Comparison of ENCODE assay signal across 1 cellular context in genomic region chr7:36258510-36259259, GRCh38.
TF ChIP-seq lines count a peak whose summit lies in the region.

No MANE protein-coding gene starts in this region.

TF ChIP-seq in HepG2, 621 proteins besides CTCF, POLR2A, EP300 and RAD21 (continued from another document and continues in another):
- TF ChIP-seq, protein P1, sequence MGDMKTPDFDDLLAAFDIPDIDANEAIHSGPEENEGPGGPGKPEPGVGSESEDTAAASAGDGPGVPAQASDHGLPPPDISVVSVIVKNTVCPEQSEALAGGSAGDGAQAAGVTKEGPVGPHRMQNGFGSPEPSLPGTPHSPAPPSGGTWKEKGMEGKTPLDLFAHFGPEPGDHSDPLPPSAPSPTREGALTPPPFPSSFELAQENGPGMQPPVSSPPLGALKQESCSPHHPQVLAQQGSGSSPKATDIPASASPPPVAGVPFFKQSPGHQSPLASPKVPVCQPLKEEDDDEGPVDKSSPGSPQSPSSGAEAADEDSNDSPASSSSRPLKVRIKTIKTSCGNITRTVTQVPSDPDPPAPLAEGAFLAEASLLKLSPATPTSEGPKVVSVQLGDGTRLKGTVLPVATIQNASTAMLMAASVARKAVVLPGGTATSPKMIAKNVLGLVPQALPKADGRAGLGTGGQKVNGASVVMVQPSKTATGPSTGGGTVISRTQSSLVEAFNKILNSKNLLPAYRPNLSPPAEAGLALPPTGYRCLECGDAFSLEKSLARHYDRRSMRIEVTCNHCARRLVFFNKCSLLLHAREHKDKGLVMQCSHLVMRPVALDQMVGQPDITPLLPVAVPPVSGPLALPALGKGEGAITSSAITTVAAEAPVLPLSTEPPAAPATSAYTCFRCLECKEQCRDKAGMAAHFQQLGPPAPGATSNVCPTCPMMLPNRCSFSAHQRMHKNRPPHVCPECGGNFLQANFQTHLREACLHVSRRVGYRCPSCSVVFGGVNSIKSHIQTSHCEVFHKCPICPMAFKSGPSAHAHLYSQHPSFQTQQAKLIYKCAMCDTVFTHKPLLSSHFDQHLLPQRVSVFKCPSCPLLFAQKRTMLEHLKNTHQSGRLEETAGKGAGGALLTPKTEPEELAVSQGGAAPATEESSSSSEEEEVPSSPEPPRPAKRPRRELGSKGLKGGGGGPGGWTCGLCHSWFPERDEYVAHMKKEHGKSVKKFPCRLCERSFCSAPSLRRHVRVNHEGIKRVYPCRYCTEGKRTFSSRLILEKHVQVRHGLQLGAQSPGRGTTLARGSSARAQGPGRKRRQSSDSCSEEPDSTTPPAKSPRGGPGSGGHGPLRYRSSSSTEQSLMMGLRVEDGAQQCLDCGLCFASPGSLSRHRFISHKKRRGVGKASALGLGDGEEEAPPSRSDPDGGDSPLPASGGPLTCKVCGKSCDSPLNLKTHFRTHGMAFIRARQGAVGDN (CRISPR knock-in tag; IDR thresholded peaks at IDR 0.05) = peak; percentile 78
- TF ChIP-seq, protein P2, sequence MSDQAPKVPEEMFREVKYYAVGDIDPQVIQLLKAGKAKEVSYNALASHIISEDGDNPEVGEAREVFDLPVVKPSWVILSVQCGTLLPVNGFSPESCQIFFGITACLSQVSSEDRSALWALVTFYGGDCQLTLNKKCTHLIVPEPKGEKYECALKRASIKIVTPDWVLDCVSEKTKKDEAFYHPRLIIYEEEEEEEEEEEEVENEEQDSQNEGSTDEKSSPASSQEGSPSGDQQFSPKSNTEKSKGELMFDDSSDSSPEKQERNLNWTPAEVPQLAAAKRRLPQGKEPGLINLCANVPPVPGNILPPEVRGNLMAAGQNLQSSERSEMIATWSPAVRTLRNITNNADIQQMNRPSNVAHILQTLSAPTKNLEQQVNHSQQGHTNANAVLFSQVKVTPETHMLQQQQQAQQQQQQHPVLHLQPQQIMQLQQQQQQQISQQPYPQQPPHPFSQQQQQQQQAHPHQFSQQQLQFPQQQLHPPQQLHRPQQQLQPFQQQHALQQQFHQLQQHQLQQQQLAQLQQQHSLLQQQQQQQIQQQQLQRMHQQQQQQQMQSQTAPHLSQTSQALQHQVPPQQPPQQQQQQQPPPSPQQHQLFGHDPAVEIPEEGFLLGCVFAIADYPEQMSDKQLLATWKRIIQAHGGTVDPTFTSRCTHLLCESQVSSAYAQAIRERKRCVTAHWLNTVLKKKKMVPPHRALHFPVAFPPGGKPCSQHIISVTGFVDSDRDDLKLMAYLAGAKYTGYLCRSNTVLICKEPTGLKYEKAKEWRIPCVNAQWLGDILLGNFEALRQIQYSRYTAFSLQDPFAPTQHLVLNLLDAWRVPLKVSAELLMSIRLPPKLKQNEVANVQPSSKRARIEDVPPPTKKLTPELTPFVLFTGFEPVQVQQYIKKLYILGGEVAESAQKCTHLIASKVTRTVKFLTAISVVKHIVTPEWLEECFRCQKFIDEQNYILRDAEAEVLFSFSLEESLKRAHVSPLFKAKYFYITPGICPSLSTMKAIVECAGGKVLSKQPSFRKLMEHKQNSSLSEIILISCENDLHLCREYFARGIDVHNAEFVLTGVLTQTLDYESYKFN (CRISPR knock-in tag; conservative IDR thresholded peaks at IDR 0.05) = peak; percentile 77
- TF ChIP-seq MEF2D (CRISPR knock-in tag; IDR thresholded peaks at IDR 0.05) (peak; percentile 82; the same call in 1 of the 2 replicates), ZNF362 (CRISPR knock-in tag; IDR thresholded peaks at IDR 0.05; ENCODE audit: borderline replicate concordance) (peak; percentile 67; the same call in 1 of the 2 replicates), PITX1 (CRISPR knock-in tag; IDR thresholded peaks at IDR 0.05) (peak; percentile 79), ZBTB26 (CRISPR knock-in tag; IDR thresholded peaks at IDR 0.05; ENCODE audit: borderline replicate concordance) (peak; percentile 90), ZNF574 (CRISPR knock-in tag; IDR thresholded peaks at IDR 0.05) (0 out of 2 replicates have a peak, but pooled peaks have one; percentile 32), FOXA3 (CRISPR knock-in tag; IDR thresholded peaks at IDR 0.05) (peak; percentile 91), SKI (IDR thresholded peaks at IDR 0.05; ENCODE audit: partially characterized antibody) (peak; percentile 30), FOXK1 (CRISPR knock-in tag; IDR thresholded peaks at IDR 0.05; ENCODE audit: borderline replicate concordance, low read depth) (peak; percentile 84; the same call in 1 of the 2 replicates), ZNF124 (CRISPR knock-in tag; IDR thresholded peaks at IDR 0.05) (0 out of 2 replicates have a peak, but pooled peaks have one; percentile 45), ZMYM3 (CRISPR knock-in tag; IDR thresholded peaks at IDR 0.05) (peak; percentile 35; the same call in 1 of the 2 replicates), ZBTB38 (CRISPR knock-in tag; IDR thresholded peaks at IDR 0.05) (0 out of 2 replicates have a peak, but pooled peaks have one; percentile 33), ZNF331 (CRISPR knock-in tag; IDR thresholded peaks at IDR 0.05) (0 out of 2 replicates have a peak, but pooled peaks have one; percentile 42), ZGPAT (CRISPR knock-in tag; IDR thresholded peaks at IDR 0.05) (peak; percentile 74; the same call in 1 of the 2 replicates), ISL2 (CRISPR knock-in tag; IDR thresholded peaks at IDR 0.05) (peak; percentile 56; the same call in 1 of the 2 replicates), SAFB2 (CRISPR knock-in tag; IDR thresholded peaks at IDR 0.05; ENCODE audit: borderline replicate concordance, low read depth) (0 out of 2 replicates have a peak, but pooled peaks have one; percentile 30)
- TF ChIP-seq, protein P3, sequence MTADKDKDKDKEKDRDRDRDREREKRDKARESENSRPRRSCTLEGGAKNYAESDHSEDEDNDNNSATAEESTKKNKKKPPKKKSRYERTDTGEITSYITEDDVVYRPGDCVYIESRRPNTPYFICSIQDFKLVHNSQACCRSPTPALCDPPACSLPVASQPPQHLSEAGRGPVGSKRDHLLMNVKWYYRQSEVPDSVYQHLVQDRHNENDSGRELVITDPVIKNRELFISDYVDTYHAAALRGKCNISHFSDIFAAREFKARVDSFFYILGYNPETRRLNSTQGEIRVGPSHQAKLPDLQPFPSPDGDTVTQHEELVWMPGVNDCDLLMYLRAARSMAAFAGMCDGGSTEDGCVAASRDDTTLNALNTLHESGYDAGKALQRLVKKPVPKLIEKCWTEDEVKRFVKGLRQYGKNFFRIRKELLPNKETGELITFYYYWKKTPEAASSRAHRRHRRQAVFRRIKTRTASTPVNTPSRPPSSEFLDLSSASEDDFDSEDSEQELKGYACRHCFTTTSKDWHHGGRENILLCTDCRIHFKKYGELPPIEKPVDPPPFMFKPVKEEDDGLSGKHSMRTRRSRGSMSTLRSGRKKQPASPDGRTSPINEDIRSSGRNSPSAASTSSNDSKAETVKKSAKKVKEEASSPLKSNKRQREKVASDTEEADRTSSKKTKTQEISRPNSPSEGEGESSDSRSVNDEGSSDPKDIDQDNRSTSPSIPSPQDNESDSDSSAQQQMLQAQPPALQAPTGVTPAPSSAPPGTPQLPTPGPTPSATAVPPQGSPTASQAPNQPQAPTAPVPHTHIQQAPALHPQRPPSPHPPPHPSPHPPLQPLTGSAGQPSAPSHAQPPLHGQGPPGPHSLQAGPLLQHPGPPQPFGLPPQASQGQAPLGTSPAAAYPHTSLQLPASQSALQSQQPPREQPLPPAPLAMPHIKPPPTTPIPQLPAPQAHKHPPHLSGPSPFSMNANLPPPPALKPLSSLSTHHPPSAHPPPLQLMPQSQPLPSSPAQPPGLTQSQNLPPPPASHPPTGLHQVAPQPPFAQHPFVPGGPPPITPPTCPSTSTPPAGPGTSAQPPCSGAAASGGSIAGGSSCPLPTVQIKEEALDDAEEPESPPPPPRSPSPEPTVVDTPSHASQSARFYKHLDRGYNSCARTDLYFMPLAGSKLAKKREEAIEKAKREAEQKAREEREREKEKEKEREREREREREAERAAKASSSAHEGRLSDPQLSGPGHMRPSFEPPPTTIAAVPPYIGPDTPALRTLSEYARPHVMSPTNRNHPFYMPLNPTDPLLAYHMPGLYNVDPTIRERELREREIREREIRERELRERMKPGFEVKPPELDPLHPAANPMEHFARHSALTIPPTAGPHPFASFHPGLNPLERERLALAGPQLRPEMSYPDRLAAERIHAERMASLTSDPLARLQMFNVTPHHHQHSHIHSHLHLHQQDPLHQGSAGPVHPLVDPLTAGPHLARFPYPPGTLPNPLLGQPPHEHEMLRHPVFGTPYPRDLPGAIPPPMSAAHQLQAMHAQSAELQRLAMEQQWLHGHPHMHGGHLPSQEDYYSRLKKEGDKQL (CRISPR knock-in tag; IDR thresholded peaks at IDR 0.05; ENCODE audit: low read depth) = 0 out of 2 replicates have a peak, but pooled peaks have one; percentile 21
- TF ChIP-seq, protein P4, sequence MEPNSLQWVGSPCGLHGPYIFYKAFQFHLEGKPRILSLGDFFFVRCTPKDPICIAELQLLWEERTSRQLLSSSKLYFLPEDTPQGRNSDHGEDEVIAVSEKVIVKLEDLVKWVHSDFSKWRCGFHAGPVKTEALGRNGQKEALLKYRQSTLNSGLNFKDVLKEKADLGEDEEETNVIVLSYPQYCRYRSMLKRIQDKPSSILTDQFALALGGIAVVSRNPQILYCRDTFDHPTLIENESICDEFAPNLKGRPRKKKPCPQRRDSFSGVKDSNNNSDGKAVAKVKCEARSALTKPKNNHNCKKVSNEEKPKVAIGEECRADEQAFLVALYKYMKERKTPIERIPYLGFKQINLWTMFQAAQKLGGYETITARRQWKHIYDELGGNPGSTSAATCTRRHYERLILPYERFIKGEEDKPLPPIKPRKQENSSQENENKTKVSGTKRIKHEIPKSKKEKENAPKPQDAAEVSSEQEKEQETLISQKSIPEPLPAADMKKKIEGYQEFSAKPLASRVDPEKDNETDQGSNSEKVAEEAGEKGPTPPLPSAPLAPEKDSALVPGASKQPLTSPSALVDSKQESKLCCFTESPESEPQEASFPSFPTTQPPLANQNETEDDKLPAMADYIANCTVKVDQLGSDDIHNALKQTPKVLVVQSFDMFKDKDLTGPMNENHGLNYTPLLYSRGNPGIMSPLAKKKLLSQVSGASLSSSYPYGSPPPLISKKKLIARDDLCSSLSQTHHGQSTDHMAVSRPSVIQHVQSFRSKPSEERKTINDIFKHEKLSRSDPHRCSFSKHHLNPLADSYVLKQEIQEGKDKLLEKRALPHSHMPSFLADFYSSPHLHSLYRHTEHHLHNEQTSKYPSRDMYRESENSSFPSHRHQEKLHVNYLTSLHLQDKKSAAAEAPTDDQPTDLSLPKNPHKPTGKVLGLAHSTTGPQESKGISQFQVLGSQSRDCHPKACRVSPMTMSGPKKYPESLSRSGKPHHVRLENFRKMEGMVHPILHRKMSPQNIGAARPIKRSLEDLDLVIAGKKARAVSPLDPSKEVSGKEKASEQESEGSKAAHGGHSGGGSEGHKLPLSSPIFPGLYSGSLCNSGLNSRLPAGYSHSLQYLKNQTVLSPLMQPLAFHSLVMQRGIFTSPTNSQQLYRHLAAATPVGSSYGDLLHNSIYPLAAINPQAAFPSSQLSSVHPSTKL (CRISPR knock-in tag; IDR thresholded peaks at IDR 0.05) = peak; percentile 87
